Comparison of ENCODE assay signal across 26 cellular contexts in genomic region chr2:1986598-1986997, GRCh38.
"Had no signal": no experiment of that assay in that cellular context is flagged by ENCODE, and none has a peak within 500 bp of the region (broad histone marks: within the 10 kb centered on the region; RNA-seq: fewer than 3 reads in every experiment).

No MANE protein-coding gene starts in this region.

- H3K27ac ChIP-seq: ascending aorta, SK-N-MC, WERI-Rb-1 had no signal

- H3K4me3 ChIP-seq: ascending aorta, body of pancreas, SK-N-MC had no signal

- ATAC-seq: activated CD4-positive, CD25-positive, alpha-beta regulatory T cell treated with anti-CD3 and anti-CD28 coated beads, Interleukin-2, amount 50 U/mL, for 24 hours; activated CD8-positive, alpha-beta memory T cell treated with anti-CD3 and anti-CD28 coated beads, Interleukin-2, amount 10 ng/mL, durations not matched to agents 7 days and 5 days; activated naive CD4-positive, alpha-beta T cell treated with anti-CD3 and anti-CD28 coated beads, Interleukin-2, amount 50 U/mL, for 72 hours; activated naive CD8-positive, alpha-beta T cell treated with anti-CD3 and anti-CD28 coated beads, Interleukin-2, amount 50 U/mL, for 24 hours; activated T-cell treated with anti-CD3 and anti-CD28 coated beads, Interleukin-2, amount 50 U/mL, for 4 hours; body of pancreas; Panc1; Right ventricle myocardium inferior had no signal

- H3K36me3 ChIP-seq: ascending aorta, WERI-Rb-1 had no signal

- H3K9me3 ChIP-seq: ascending aorta, body of pancreas had no signal

- H3K4me3 Mint-ChIP-seq: activated CD8-positive, alpha-beta memory T cell treated with anti-CD3 and anti-CD28 coated beads, Interleukin-2, amount 10 ng/mL, durations not matched to agents 7 days and 5 days; activated naive CD8-positive, alpha-beta T cell treated with anti-CD3 and anti-CD28 coated beads, Interleukin-2, amount 50 U/mL, for 24 hours; activated T-cell treated with anti-CD3 and anti-CD28 coated beads, Interleukin-2, amount 50 U/mL, for 4 hours had no signal

- H3K27ac Mint-ChIP-seq: activated CD8-positive, alpha-beta memory T cell treated with anti-CD3 and anti-CD28 coated beads, Interleukin-2, amount 10 ng/mL, durations not matched to agents 7 days and 5 days; activated naive CD4-positive, alpha-beta T cell treated with anti-CD3 and anti-CD28 coated beads, Interleukin-2, amount 50 U/mL, for 72 hours; activated naive CD8-positive, alpha-beta T cell treated with anti-CD3 and anti-CD28 coated beads, Interleukin-2, amount 50 U/mL, for 24 hours had no signal

- H3K36me3 Mint-ChIP-seq: activated CD8-positive, alpha-beta memory T cell treated with anti-CD3 and anti-CD28 coated beads, Interleukin-2, amount 10 ng/mL, durations not matched to agents 7 days and 5 days; activated naive CD4-positive, alpha-beta T cell treated with anti-CD3 and anti-CD28 coated beads, Interleukin-2, amount 50 U/mL, for 72 hours had no signal

- H3K4me1 ChIP-seq: ascending aorta had no signal

- DNase-seq: activated CD4-positive, alpha-beta T cell treated with anti-CD3 and anti-CD28 coated beads for 4 hours; activated CD8-positive, alpha-beta memory T cell treated with anti-CD3 and anti-CD28 coated beads, Interleukin-2, amount 10 ng/mL, durations not matched to agents 7 days and 5 days; activated effector memory CD4-positive, alpha-beta T cell treated with anti-CD3 and anti-CD28 coated beads, Interleukin-2, amount 50 U/mL, for 16 hours; activated naive CD4-positive, alpha-beta T cell treated with Interleukin-2 at 50 U/mL for 16 hours; activated naive CD8-positive, alpha-beta T cell treated with anti-CD3 and anti-CD28 coated beads, Interleukin-2, amount 50 U/mL, for 24 hours; activated T-cell treated with anti-CD3 and anti-CD28 coated beads, Interleukin-2, amount 50 U/mL, for 4 hours; amniotic stem cell; body of pancreas; central memory CD4-positive, alpha-beta T cell; Kasumi-1; KBM-7; NCI-H1048; NCI-H146; NCI-H187 treated with DMSO at 0.1 percent for 48 hours; NCI-H2227 treated with DMSO at 0.1 percent for 48 hours; NCI-H526 treated with DMSO at 0.1 percent for 48 hours; OCI-M1; RPMI8226; T-helper 1 cell; WERI-Rb-1 had no signal

- H3K27me3 ChIP-seq: ascending aorta, body of pancreas had no signal

- H3K9me3 Mint-ChIP-seq: activated naive CD4-positive, alpha-beta T cell treated with anti-CD3 and anti-CD28 coated beads, Interleukin-2, amount 50 U/mL, for 72 hours; activated naive CD8-positive, alpha-beta T cell treated with anti-CD3 and anti-CD28 coated beads, Interleukin-2, amount 50 U/mL, for 24 hours; activated T-cell treated with anti-CD3 and anti-CD28 coated beads, Interleukin-2, amount 50 U/mL, for 4 hours had no signal
